9 cellular contexts compared by ENCODE assay signal in the genomic region with DNA sequence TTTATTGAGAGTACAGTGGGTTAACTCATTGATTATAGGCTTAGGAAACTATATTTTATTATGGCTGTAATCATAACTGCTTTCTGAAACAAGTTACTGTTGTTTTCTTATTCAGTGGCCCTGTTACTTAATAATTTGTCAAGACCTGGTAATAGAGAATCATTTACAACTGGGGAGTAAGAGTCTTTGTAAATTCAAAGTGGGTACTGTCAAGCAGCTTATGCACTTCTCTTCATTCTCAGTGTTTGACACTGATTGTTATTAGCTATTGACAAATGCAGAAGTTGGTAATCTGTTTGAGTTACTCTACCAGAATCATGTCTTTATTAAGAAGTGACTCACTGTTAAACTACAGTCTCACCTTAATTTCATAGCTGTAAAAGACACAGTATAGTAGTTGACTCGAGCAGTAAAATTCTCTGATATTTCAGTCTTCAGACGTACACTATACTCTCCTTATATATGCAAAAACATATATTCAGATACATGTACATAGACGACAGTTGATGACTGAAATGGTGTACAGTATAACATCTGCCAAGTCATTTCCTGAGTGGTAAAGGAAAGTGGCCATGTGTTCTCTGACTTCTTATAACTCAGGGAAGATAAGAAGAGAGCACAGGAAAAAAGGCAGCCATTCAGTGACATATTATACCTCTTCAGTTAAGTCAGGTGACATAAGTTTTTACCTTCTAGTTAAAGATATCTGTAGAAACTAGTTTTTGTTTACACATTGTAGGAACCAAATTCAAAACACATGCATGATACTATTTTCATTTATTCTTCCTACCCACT. TPM values are rescaled to one million over a fixed set of nuclear protein-coding genes. Genes with fewer than 3 reads are reported as not detected.
DNase-seq lines count a peak whose midpoint lies in the region; ATAC-seq and TF ChIP-seq lines count a peak whose summit lies in the region.
"Had no signal": no experiment of that assay in that cellular context is flagged by ENCODE, and none has a peak within 500 bp of the region (broad histone marks: within the 10 kb centered on the region; RNA-seq: fewer than 3 reads in every experiment).

No MANE protein-coding gene starts in this region.

- BruUV-seq in mammary epithelial cell (replicated peaks; lab: Mats Ljungman, UMichigan): no TSS peak

- H3K4me1 Mint-ChIP-seq in CD8-positive, alpha-beta memory T cell: peaks cover 25 to 45% (median 44%) of the 10 kb centered on the region in 3 donors

- H4K20me1 ChIP-seq in mammary epithelial cell (ENCODE audit: insufficient read depth, low read length): no peaks in the 10 kb centered on the region

- no peaks in the 10 kb centered on the region for H3K9me3 ChIP-seq in CD8-positive, alpha-beta memory T cell (ENCODE audit: low read length)
- H3K9me3 ChIP-seq in mammary epithelial cell (replicated peaks; ENCODE audit: insufficient read depth, low read length): no peaks in the 10 kb centered on the region

- H3K9me3 Mint-ChIP-seq in CD8-positive, alpha-beta memory T cell: no peaks in the 10 kb centered on the region

- no peaks in the 10 kb centered on the region for H3K27me3 ChIP-seq in CD8-positive, alpha-beta memory T cell (ENCODE audit: insufficient read depth, low read length, poor library complexity, severe bottlenecking)
- H3K27me3 ChIP-seq in mammary epithelial cell (ENCODE audit: insufficient read depth, low read length): no peaks in the 10 kb centered on the region

- peak overlapping the region in 1 of 7 donors; percentile 51 for H3K4me3 Mint-ChIP-seq in CD8-positive, alpha-beta memory T cell

- CTCF ChIA-PET in CD8-positive, alpha-beta memory T cell (lab: Charles Lee): no interaction called here
- CTCF ChIA-PET in mammary epithelial cell (lab: Charles Lee; ENCODE audit: low non-redundant PET): no interaction called here

- H3K79me2 ChIP-seq in mammary epithelial cell (ENCODE audit: insufficient read depth, low read length): no peaks in the 10 kb centered on the region

- TF ChIP-seq CTCF in mammary epithelial cell (conservative IDR thresholded peaks at IDR 0.05 in 1 of 2, IDR thresholded peaks at IDR 0.05 in 1 of 2; ENCODE audit: extremely low read depth in 1 of 2, insufficient read depth in 1 of 2, low read depth in 1 of 2, low read length in 2 of 2): no peak

- no peaks in the 10 kb centered on the region for H3K36me3 ChIP-seq in CD8-positive, alpha-beta memory T cell (ENCODE audit: insufficient read depth, low read length)
- no peaks in the 10 kb centered on the region for H3K36me3 ChIP-seq in mammary epithelial cell (ENCODE audit: insufficient read depth, low read length)

- in situ Hi-C loops in mammary epithelial cell (cut with MboI; ENCODE audit: low sequenced_read_pairs in 2 of 2): no loop called here

- intact Hi-C loops in mammary epithelial cell (cut with micrococcal nuclease): no loop called here
- intact Hi-C loops in posterior cingulate gyrus (cut with DNase I): no loop called here

- H3K4me1 ChIP-seq in CD8-positive, alpha-beta memory T cell (ENCODE audit: insufficient read depth, low read length): peaks cover 12% of the 10 kb centered on the region
- no peaks in the 10 kb centered on the region for H3K4me1 ChIP-seq in mammary epithelial cell (ENCODE audit: insufficient read depth, low read length)

- H3K36me3 Mint-ChIP-seq in CD8-positive, alpha-beta memory T cell: peaks cover 4 to 40% (median 14%) of the 10 kb centered on the region in 3 donors

- H2AFZ ChIP-seq in mammary epithelial cell (ENCODE audit: low read depth, low read length): no peak overlapping the region

- H3K27me3 Mint-ChIP-seq in CD8-positive, alpha-beta memory T cell: no peaks in the 10 kb centered on the region

- peak; percentile 81 for ATAC-seq in GM19463 (IDR thresholded peaks at IDR 0.05; ENCODE audit: unreplicated experiment)

- WGBS in mammary epithelial cell (ENCODE audit: low coverage, missing lambda C conversion rate): 86% methylated on average over 3 of the region's 3 CpGs

- H3K4me2 ChIP-seq in mammary epithelial cell (ENCODE audit: insufficient read depth, low read depth, low read length): no peak overlapping the region

- H3K27ac Mint-ChIP-seq in CD8-positive, alpha-beta memory T cell: peak overlapping the region in 6 of 8 donors; percentile 13 to 76 (median 53)

- peak in 1 of 5 donors; percentile 4 for DNase-seq in CD8-positive, alpha-beta memory T cell
- peak; percentile 89 for DNase-seq in Jurkat, Clone E6-1 (ENCODE audit: low read depth, low spot score)
- DNase-seq in mammary epithelial cell: peak; percentile 3
- no peak for DNase-seq in NCI-H1436 (lab: John Stamatoyannopoulos, UW)
- no peak for DNase-seq in middle frontal gyrus (ENCODE audit: extremely low spot score, low spot score)
- no peak for DNase-seq in posterior cingulate gyrus
- no peak for DNase-seq in NCI-H1930 (lab: John Stamatoyannopoulos, UW)
- DNase-seq: WERI-Rb-1 had no signal

- H3K9ac ChIP-seq in mammary epithelial cell (ENCODE audit: insufficient read depth, low read length): no peak overlapping the region

- dilution Hi-C loops in mammary epithelial cell (cut with HindIII; ENCODE audit: low sequenced_read_pairs): no loop called here

- H3K27ac ChIP-seq in CD8-positive, alpha-beta memory T cell (ENCODE audit: low read depth, low read length): no peak overlapping the region
- H3K27ac ChIP-seq in mammary epithelial cell (ENCODE audit: insufficient read depth, low read depth, low read length): no peak overlapping the region
- H3K27ac ChIP-seq: WERI-Rb-1 had no signal

- POLR2A ChIA-PET in CD8-positive, alpha-beta memory T cell (lab: Charles Lee): no interaction called here

- H3K4me3 ChIP-seq in CD8-positive, alpha-beta memory T cell (ENCODE audit: low read length): no peak overlapping the region
- no peak overlapping the region for H3K4me3 ChIP-seq in Jurkat, Clone E6-1 (ENCODE audit: low read length)
- H3K4me3 ChIP-seq in mammary epithelial cell (replicated peaks in 1 of 3; ENCODE audit: insufficient read depth in 1 of 3, low read depth in 2 of 3, low read length in 3 of 3): no peak overlapping the region

RNA-seq across cellular contexts. Expression of gene TTC27, which starts 36.0 kb away (rescaled TPM):
- total RNA-seq in CD8-positive, alpha-beta memory T cell: 10 to 100 TPM; 40.9 to 41.7 TPM
- 22.1 TPM for polyA plus RNA-seq in CD8-positive, alpha-beta memory T cell
- polyA plus RNA-seq in Jurkat, Clone E6-1 (2012; ENCODE audit: insufficient read depth, insufficient read length): 18.6 TPM
- total RNA-seq in mammary epithelial cell: 10 to 100 TPM; 18.5 to 26.5 TPM
- polyA plus RNA-seq in mammary epithelial cell: 14.4 TPM
- 35.1 TPM for polyA minus RNA-seq in mammary epithelial cell

Comparison
In these comparisons a context has a peak if more than half of its experiments do, and no peak if none do; other contexts are left out.
1. DNase-seq: peak in Jurkat, Clone E6-1 (single experiment) and mammary epithelial cell (single experiment); none in NCI-H1436 (single experiment), middle frontal gyrus (single experiment), posterior cingulate gyrus (0 of 10) and NCI-H1930 (0 of 2).